19 cellular contexts compared by ENCODE assay signal in genomic region chr3:172060234-172060633, GRCh38. TPM values are rescaled to one million over a fixed set of nuclear protein-coding genes. Genes with fewer than 3 reads are reported as not detected.
A peak's percentile ranks its signal among the peaks of the same experiment; 100 is the strongest.
DNase-seq lines count a peak whose midpoint lies in the region; ATAC-seq, FAIRE-seq and TF ChIP-seq lines count a peak whose summit lies in the region.
"Had no signal": no experiment of that assay in that cellular context is flagged by ENCODE, and none has a peak within 500 bp of the region (broad histone marks: within the 10 kb centered on the region; RNA-seq: fewer than 3 reads in every experiment).

No MANE protein-coding gene starts in this region.

- no peak overlapping the region for H2AFZ ChIP-seq in astrocyte (ENCODE audit: low read depth, low read length)
- H2AFZ ChIP-seq in smooth muscle cell (ENCODE audit: low read depth) = no peak overlapping the region

- intact Hi-C loops in right lobe of liver (cut with DNase I) = no loop called here

- H3K79me2 ChIP-seq in astrocyte (ENCODE audit: insufficient read depth, low read length) (peaks cover 96% of the 10 kb centered on the region), smooth muscle cell (ENCODE audit: low read depth) (peaks cover 99% of the 10 kb centered on the region)

- FAIRE-seq in astrocyte (lab: Jason Lieb, UNC) = no peak
- FAIRE-seq: G401.6, K562 had no signal

- H3K9ac ChIP-seq in astrocyte (ENCODE audit: low read length) (no peak overlapping the region), smooth muscle cell (ENCODE audit: low read depth) (no peak overlapping the region)

- H4K20me1 ChIP-seq in astrocyte (ENCODE audit: insufficient read depth, low read length) (peaks cover 95% of the 10 kb centered on the region), smooth muscle cell (ENCODE audit: low read depth) (peaks cover 100% of the 10 kb centered on the region)

- no peak overlapping the region for H3K4me2 ChIP-seq in astrocyte (ENCODE audit: low read length)
- H3K4me2 ChIP-seq in smooth muscle cell = peak overlapping the region; percentile 29

- peaks cover 98% of the 10 kb centered on the region for H3K4me1 Mint-ChIP-seq in HFFc6 (ENCODE audit: low read depth)
- peaks cover 73% of the 10 kb centered on the region for H3K4me1 Mint-ChIP-seq in astrocyte (ENCODE audit: low read depth, unreplicated experiment)

- H3F3A ChIP-seq in smooth muscle cell (ENCODE audit: low read depth) = peaks cover 41% of the 10 kb centered on the region

- H3K4me1 ChIP-seq in astrocyte (ENCODE audit: insufficient read depth, low read length) (peaks cover 10% of the 10 kb centered on the region), right lobe of liver (peaks cover 0 to 74% (median 22%) of the 10 kb centered on the region in 4 donors), smooth muscle cell (ENCODE audit: low read depth) (peaks cover 33% of the 10 kb centered on the region)
- H3K4me1 ChIP-seq: SJCRH30 had no signal

- no peak overlapping the region for H3K4me3 ChIP-seq in astrocyte (ENCODE audit: insufficient read depth, low read depth, low read length)
- H3K4me3 ChIP-seq in right lobe of liver = no peak overlapping the region
- H3K4me3 ChIP-seq in smooth muscle cell = no peak overlapping the region
- H3K4me3 ChIP-seq: K562, SJCRH30 had no signal

- peaks cover 2% of the 10 kb centered on the region; the same call in 1 of the 2 replicates for H3K27me3 Mint-ChIP-seq in HFFc6 (ENCODE audit: insufficient read depth)
- H3K27me3 Mint-ChIP-seq in astrocyte (ENCODE audit: low read depth, unreplicated experiment) = no peaks in the 10 kb centered on the region
- H3K27me3 Mint-ChIP-seq: CD4-positive, CD25-positive, alpha-beta regulatory T cell had no signal

- H3K36me3 Mint-ChIP-seq in HFFc6 (ENCODE audit: low read depth) (peaks cover 60% of the 10 kb centered on the region), astrocyte (ENCODE audit: low read depth, unreplicated experiment) (peaks cover 3% of the 10 kb centered on the region)

- no peak for TF ChIP-seq CTCF in HFFc6 (IDR thresholded peaks at IDR 0.05)
- TF ChIP-seq CTCF in astrocyte (IDR thresholded peaks at IDR 0.05; ENCODE audit: insufficient read depth, low read depth, low read length) = no peak
- TF ChIP-seq CTCF in right lobe of liver (IDR thresholded peaks at IDR 0.05) = no peak
- no peak for TF ChIP-seq CTCF in smooth muscle cell (IDR thresholded peaks at IDR 0.05; ENCODE audit: borderline replicate concordance, insufficient read depth, poor library complexity, severe bottlenecking)

- 100% methylated on average over 1 of the region's 1 CpG for WGBS in right lobe of liver (ENCODE audit: insufficient coverage, low coverage, low lambda C conversion rate, missing lambda C conversion rate)
- 89% methylated on average over 1 of the region's 1 CpG for WGBS in smooth muscle cell (ENCODE audit: low lambda C conversion rate)

- peaks cover 11% of the 10 kb centered on the region for H3K36me3 ChIP-seq in astrocyte (ENCODE audit: insufficient read depth, low read length)
- H3K36me3 ChIP-seq in right lobe of liver = peaks cover 0 to 2% (median 0%) of the 10 kb centered on the region in 4 donors
- no peaks in the 10 kb centered on the region for H3K36me3 ChIP-seq in smooth muscle cell (ENCODE audit: low read depth)

- H3K4me3 Mint-ChIP-seq in HFFc6 (no peak overlapping the region), astrocyte (ENCODE audit: unreplicated experiment) (no peak overlapping the region)
- H3K4me3 Mint-ChIP-seq: CD4-positive, CD25-positive, alpha-beta regulatory T cell had no signal

- TF ChIP-seq POLR2A in right lobe of liver (IDR thresholded peaks at IDR 0.05) = no peak

- H3K27ac ChIP-seq in astrocyte (ENCODE audit: low read depth, low read length) (no peak overlapping the region), right lobe of liver (peak overlapping the region; percentile 52 to 92 (median 75)), smooth muscle cell (ENCODE audit: low read depth) (peak overlapping the region; percentile 89)
- H3K27ac ChIP-seq: SJCRH30 had no signal

- DNase-seq in HFFc6 = no peak
- DNase-seq in astrocyte (ENCODE audit: low read depth) = no peak
- DNase-seq in right lobe of liver = no peak
- no peak for DNase-seq in smooth muscle cell (lab: John Stamatoyannopoulos, UW; ENCODE audit: unreplicated experiment)
- DNase-seq in NCI-H82 (lab: John Stamatoyannopoulos, UW) = no peak
- no peak for DNase-seq in T-helper 9 cell
- DNase-seq in NCI-H446 (lab: John Stamatoyannopoulos, UW) = no peak
- DNase-seq: AML-193; CD4-positive, CD25-positive, alpha-beta regulatory T cell; COR-L47; H7; NCI-H1105; NCI-H1694 treated with DMSO at 0.1 percent for 48 hours; NCI-H2107; NCI-H524; SJCRH30 had no signal

- H3K27ac Mint-ChIP-seq in HFFc6 (0 out of 2 replicates have a peak overlapping the region, but pooled peaks have one; percentile 16), astrocyte (ENCODE audit: unreplicated experiment) (peak overlapping the region; percentile 38)
- H3K27ac Mint-ChIP-seq: CD4-positive, CD25-positive, alpha-beta regulatory T cell had no signal

- H3K27me3 ChIP-seq in astrocyte (ENCODE audit: insufficient read depth, low read length) (no peaks in the 10 kb centered on the region), right lobe of liver (no peaks in the 10 kb centered on the region), smooth muscle cell (ENCODE audit: low read depth) (no peaks in the 10 kb centered on the region)
- H3K27me3 ChIP-seq: SJCRH30 had no signal

- H3K9me3 ChIP-seq in astrocyte (ENCODE audit: insufficient read depth, low read depth, low read length) (no peaks in the 10 kb centered on the region), right lobe of liver (no peaks in the 10 kb centered on the region), smooth muscle cell (replicated peaks; ENCODE audit: low read depth) (no peaks in the 10 kb centered on the region)
- H3K9me3 ChIP-seq: SJCRH30 had no signal

- no peak for ATAC-seq in right lobe of liver
- no peak for ATAC-seq in HG02938 (IDR thresholded peaks at IDR 0.05; ENCODE audit: unreplicated experiment)
- ATAC-seq: K562 had no signal

- H3K9me3 Mint-ChIP-seq in HFFc6 (no peaks in the 10 kb centered on the region), astrocyte (ENCODE audit: unreplicated experiment) (no peaks in the 10 kb centered on the region)

RNA-seq across cellular contexts. Expression of gene FNDC3B, which starts 20.9 kb away (rescaled TPM):
- total RNA-seq in HFFc6 (2021; fragmentation: NEBNext Ultra II Directional; extraction: Animal tissue kit (Norgen Biotek cat#: 25700)) = 100 to 1,000 TPM; 133 to 192 (median 155) TPM
- 327 and 332 TPM in 2 replicates for total RNA-seq in astrocyte
- total RNA-seq in right lobe of liver = 100 to 1,000 TPM in 1 of 6 experiments, 10 to 100 TPM in 5; 40.2 to 184 (median 63.5) TPM
- total RNA-seq in smooth muscle cell = 265 and 294 TPM in 2 replicates
- polyA plus RNA-seq in smooth muscle cell = 149 and 161 TPM in 2 replicates
